15 cellular contexts compared by ENCODE assay signal in genomic region chr3:149596136-149596770, GRCh38.
DNase-seq lines count a peak whose midpoint lies in the region; ATAC-seq and TF ChIP-seq lines count a peak whose summit lies in the region.
"Had no signal": no experiment of that assay in that cellular context is flagged by ENCODE, and none has a peak within 500 bp of the region (broad histone marks: within the 10 kb centered on the region; RNA-seq: fewer than 3 reads in every experiment).

No MANE protein-coding gene starts in this region.

- no TSS peak for BruUV-seq in Panc1 (replicated peaks; lab: Mats Ljungman, UMichigan)

- no peaks in the 10 kb centered on the region for H4K20me1 ChIP-seq in fibroblast of lung (ENCODE audit: control insufficient read depth, extremely low read depth, insufficient read depth, low read length)
- H4K20me1 ChIP-seq: BLaER1 had no signal

- no peaks in the 10 kb centered on the region for H3K27me3 Mint-ChIP-seq in progenitor cell of endocrine pancreas
- no peaks in the 10 kb centered on the region for H3K27me3 Mint-ChIP-seq in activated T-helper 17 cell treated with anti-CD3 and anti-CD28 coated beads, Interleukin-2, amount 50 U/mL, for 72 hours

- H3K36me3 ChIP-seq in Panc1 (ENCODE audit: control insufficient read depth, insufficient read depth, low read length): peaks cover 19% of the 10 kb centered on the region
- H3K36me3 ChIP-seq in fibroblast of lung (ENCODE audit: control insufficient read depth, insufficient read depth, low read length): no peaks in the 10 kb centered on the region
- H3K36me3 ChIP-seq: BLaER1 had no signal

- intact Hi-C loops in Panc1 (cut with micrococcal nuclease; ENCODE audit: unreplicated experiment): no loop called here

- no peak overlapping the region for H3K4me3 Mint-ChIP-seq in progenitor cell of endocrine pancreas (ENCODE audit: low read depth)
- no peak overlapping the region for H3K4me3 Mint-ChIP-seq in activated T-helper 17 cell treated with anti-CD3 and anti-CD28 coated beads, Interleukin-2, amount 50 U/mL, for 72 hours
- H3K4me3 Mint-ChIP-seq: activated CD4-positive, alpha-beta T cell treated with anti-CD3 and anti-CD28 coated beads, Interleukin-2, amount 10 ng/mL, durations not matched to agents 24 days and 14 days; T-helper 17 cell had no signal

- POLR2A ChIA-PET in Panc1 (lab: Charles Lee): interaction anchor here (0.6 to 1.0 kb wide), 2 partner anchors 13 to 38 kb away, joined by 3 to 8 read pairs; no protein-coding TSS in a partner anchor

- H3K4me1 Mint-ChIP-seq in progenitor cell of endocrine pancreas (ENCODE audit: low read depth): peaks cover 4% of the 10 kb centered on the region
- H3K4me1 Mint-ChIP-seq in activated T-helper 17 cell treated with anti-CD3 and anti-CD28 coated beads, Interleukin-2, amount 50 U/mL, for 72 hours: no peaks in the 10 kb centered on the region
- H3K4me1 Mint-ChIP-seq: activated CD4-positive, alpha-beta T cell treated with anti-CD3 and anti-CD28 coated beads, Interleukin-2, amount 10 ng/mL, durations not matched to agents 24 days and 14 days; T-helper 17 cell had no signal

- peak; percentile 54 for ATAC-seq in Panc1
- ATAC-seq in activated T-helper 17 cell treated with anti-CD3 and anti-CD28 coated beads, Interleukin-2, amount 50 U/mL, for 72 hours (replicated peaks): no peak
- ATAC-seq in GM21529 (IDR thresholded peaks at IDR 0.05; ENCODE audit: unreplicated experiment): no peak
- ATAC-seq: T-helper 17 cell had no signal

- H3K79me2 ChIP-seq in fibroblast of lung (ENCODE audit: control insufficient read depth, insufficient read depth, low read length): peaks cover 29% of the 10 kb centered on the region

- H3K9me3 ChIP-seq in Panc1 (ENCODE audit: control insufficient read depth, insufficient read depth, low read depth, low read length) (no peaks in the 10 kb centered on the region), fibroblast of lung (ENCODE audit: control insufficient read depth, insufficient read depth, low read depth, low read length) (no peaks in the 10 kb centered on the region)
- H3K9me3 ChIP-seq: BLaER1 had no signal

- peak overlapping the region; percentile 1 to 27; a peak in 3 of 4 replicates for H3K4me3 ChIP-seq in Panc1 (ENCODE audit: low read depth in 2 of 2, low read length in 2 of 2)
- H3K4me3 ChIP-seq in fibroblast of lung (replicated peaks in 1 of 4; ENCODE audit: control extremely low read depth in 1 of 4, insufficient read depth in 1 of 4, low read depth in 3 of 4, low read length in 4 of 4): no peak overlapping the region
- H3K4me3 ChIP-seq: BLaER1 had no signal

- H3K9ac ChIP-seq in fibroblast of lung (ENCODE audit: insufficient read depth, low read length): no peak overlapping the region
- H3K9ac ChIP-seq: BLaER1 had no signal

- H3K27me3 ChIP-seq in Panc1 (ENCODE audit: control insufficient read depth, insufficient read depth, low read length) (no peaks in the 10 kb centered on the region), fibroblast of lung (ENCODE audit: control insufficient read depth, insufficient read depth, low read length) (no peaks in the 10 kb centered on the region)
- H3K27me3 ChIP-seq: BLaER1 had no signal

- H3K27ac Mint-ChIP-seq in progenitor cell of endocrine pancreas: peak overlapping the region; percentile 80
- no peak overlapping the region for H3K27ac Mint-ChIP-seq in activated T-helper 17 cell treated with anti-CD3 and anti-CD28 coated beads, Interleukin-2, amount 50 U/mL, for 72 hours
- H3K27ac Mint-ChIP-seq: activated CD4-positive, alpha-beta T cell treated with anti-CD3 and anti-CD28 coated beads, Interleukin-2, amount 10 ng/mL, durations not matched to agents 24 days and 14 days; T-helper 17 cell had no signal

- H3K4me1 ChIP-seq in Panc1 (ENCODE audit: control insufficient read depth, insufficient read depth, low read length): peaks cover 100% of the 10 kb centered on the region
- peaks cover 5% of the 10 kb centered on the region for H3K4me1 ChIP-seq in fibroblast of lung (ENCODE audit: control insufficient read depth, extremely low read depth, insufficient read depth, low read length)
- H3K4me1 ChIP-seq: BLaER1 had no signal

- H2AFZ ChIP-seq in fibroblast of lung (ENCODE audit: low read length): no peak overlapping the region

- no peak for TF ChIP-seq CTCF in Panc1 (IDR thresholded peaks at IDR 0.05)
- TF ChIP-seq CTCF in fibroblast of lung (conservative IDR thresholded peaks at IDR 0.05 in 1 of 2, IDR thresholded peaks at IDR 0.05 in 1 of 2; ENCODE audit: low read depth in 1 of 2, low read length in 2 of 2): no peak
- TF ChIP-seq CTCF in progenitor cell of endocrine pancreas (IDR thresholded peaks at IDR 0.05; ENCODE audit: unreplicated experiment): no peak

- in situ Hi-C loops in Panc1 (cut with HindIII; ENCODE audit: low pct_unique_long_range_greater_than_20kb, low sequenced_read_pairs): no loop called here

- peak; percentile 49 for DNase-seq in Daoy (ENCODE audit: low read depth)
- DNase-seq in Panc1 (ENCODE audit: low read depth, low spot score): no peak
- peak; percentile 48 to 57 for DNase-seq in fibroblast of lung (ENCODE audit: low read depth in 2 of 2)
- no peak for DNase-seq in progenitor cell of endocrine pancreas (ENCODE audit: low spot score, unreplicated experiment)
- no peak for DNase-seq in DMS53 (lab: John Stamatoyannopoulos, UW)
- no peak for DNase-seq in NCI-H2196 (lab: John Stamatoyannopoulos, UW; ENCODE audit: unreplicated experiment)
- DNase-seq: activated CD4-positive, alpha-beta T cell treated with anti-CD3 and anti-CD28 coated beads, Interleukin-2, amount 10 ng/mL, durations not matched to agents 24 days and 14 days; activated gamma-delta T cell; cerebellar nuclear complex; foreskin melanocyte; Kasumi-1; T-helper 17 cell had no signal

- no peaks in the 10 kb centered on the region for H3K9me3 Mint-ChIP-seq in progenitor cell of endocrine pancreas (ENCODE audit: low read depth)
- H3K9me3 Mint-ChIP-seq in activated T-helper 17 cell treated with anti-CD3 and anti-CD28 coated beads, Interleukin-2, amount 50 U/mL, for 72 hours: no peaks in the 10 kb centered on the region
- H3K9me3 Mint-ChIP-seq: activated CD4-positive, alpha-beta T cell treated with anti-CD3 and anti-CD28 coated beads, Interleukin-2, amount 10 ng/mL, durations not matched to agents 24 days and 14 days had no signal

- CTCF ChIA-PET in Panc1 (lab: Charles Lee): no interaction called here

- no peaks in the 10 kb centered on the region for H3K36me3 Mint-ChIP-seq in progenitor cell of endocrine pancreas (ENCODE audit: insufficient read depth)
- H3K36me3 Mint-ChIP-seq in activated T-helper 17 cell treated with anti-CD3 and anti-CD28 coated beads, Interleukin-2, amount 50 U/mL, for 72 hours (ENCODE audit: low read depth): no peaks in the 10 kb centered on the region

- H3K27ac ChIP-seq in Panc1 (ENCODE audit: low read length) (peak overlapping the region; percentile 100), fibroblast of lung (ENCODE audit: insufficient read depth, low read length) (no peak overlapping the region)
- H3K27ac ChIP-seq: BLaER1 had no signal

- peak overlapping the region; percentile 15 for H3K4me2 ChIP-seq in fibroblast of lung (ENCODE audit: extremely low read depth, insufficient read depth, low read length)
- H3K4me2 ChIP-seq: BLaER1 had no signal

Comparison
In these comparisons a context has a peak if more than half of its experiments do, and no peak if none do; other contexts are left out.
1. DNase-seq: peak in Daoy (single experiment) and fibroblast of lung (2 of 2); none in Panc1 (single experiment), progenitor cell of endocrine pancreas (single experiment), DMS53 (single experiment) and NCI-H2196 (single experiment).
2. H3K4me3 ChIP-seq: peak in Panc1 (2 of 2); none in fibroblast of lung (0 of 4).